ENCODE assay signal across 1 cellular context in genomic region chr7:44811093-44811492, GRCh38.
TF ChIP-seq lines count a peak whose summit lies in the region.

No MANE protein-coding gene starts in this region.

TF ChIP-seq in HepG2, 621 proteins besides CTCF, POLR2A, EP300 and RAD21:
- TF ChIP-seq HINFP (CRISPR knock-in tag; IDR thresholded peaks at IDR 0.05; ENCODE audit: low read depth): no peak
- TF ChIP-seq HNF4G (IDR thresholded peaks at IDR 0.05; ENCODE audit: borderline replicate concordance, low read depth, low read length): peak; percentile 52; the same call in 1 of the 2 replicates
- no peak for TF ChIP-seq HNF4G (CRISPR knock-in tag; IDR thresholded peaks at IDR 0.05; ENCODE audit: borderline replicate concordance, low read depth)
- peak; percentile 92 for TF ChIP-seq ARID3A (IDR thresholded peaks at IDR 0.05; ENCODE audit: low read depth, low read length)
- TF ChIP-seq CEBPG (CRISPR knock-in tag; IDR thresholded peaks at IDR 0.05): peak; percentile 69
- TF ChIP-seq IRF2 (CRISPR knock-in tag; IDR thresholded peaks at IDR 0.05): 0 out of 2 replicates have a peak, but pooled peaks have one; percentile 18
- no peak for TF ChIP-seq CENPX (CRISPR knock-in tag; IDR thresholded peaks at IDR 0.05)
- peak; percentile 93 for TF ChIP-seq JUND (CRISPR knock-in tag; IDR thresholded peaks at IDR 0.05)
- peak; percentile 82 for TF ChIP-seq CEBPB (IDR thresholded peaks at IDR 0.05; ENCODE audit: borderline replicate concordance, low read depth, low read length)
- TF ChIP-seq ZKSCAN8 (CRISPR knock-in tag; IDR thresholded peaks at IDR 0.05; ENCODE audit: borderline replicate concordance): no peak
- TF ChIP-seq POGZ (CRISPR knock-in tag; IDR thresholded peaks at IDR 0.05): no peak
- peak; percentile 74 for TF ChIP-seq SKI (IDR thresholded peaks at IDR 0.05; ENCODE audit: partially characterized antibody)
- peak; percentile 65; the same call in 1 of the 2 replicates for TF ChIP-seq THRA (CRISPR knock-in tag; IDR thresholded peaks at IDR 0.05; ENCODE audit: borderline replicate concordance)
- 0 out of 2 replicates have a peak, but pooled peaks have one; percentile 40 for TF ChIP-seq SMARCC2 (IDR thresholded peaks at IDR 0.05)
- no peak for TF ChIP-seq KDM5B (CRISPR knock-in tag; IDR thresholded peaks at IDR 0.05; ENCODE audit: borderline replicate concordance)
- TF ChIP-seq RFXANK (CRISPR knock-in tag; IDR thresholded peaks at IDR 0.05): no peak
- peak; percentile 48; the same call in 1 of the 2 replicates for TF ChIP-seq SAP130 (CRISPR knock-in tag; IDR thresholded peaks at IDR 0.05; ENCODE audit: low read depth)
- peak; percentile 49 for TF ChIP-seq ARID5B (CRISPR knock-in tag; IDR thresholded peaks at IDR 0.05)
- TF ChIP-seq ZNF501 (CRISPR knock-in tag; IDR thresholded peaks at IDR 0.05): no peak
- TF ChIP-seq ATF3 (CRISPR knock-in tag; IDR thresholded peaks at IDR 0.05): peak; percentile 91
- peak; percentile 50 for TF ChIP-seq RARA (CRISPR knock-in tag; IDR thresholded peaks at IDR 0.05)
- TF ChIP-seq NFKB2 (CRISPR knock-in tag; IDR thresholded peaks at IDR 0.05; ENCODE audit: borderline replicate concordance): no peak
- 0 out of 2 replicates have a peak, but pooled peaks have one; percentile 28 for TF ChIP-seq MIXL1 (CRISPR knock-in tag; IDR thresholded peaks at IDR 0.05)
- peak; percentile 34; the same call in 1 of the 2 replicates for TF ChIP-seq NCOR1 (IDR thresholded peaks at IDR 0.05; ENCODE audit: borderline replicate concordance, low read length)
- TF ChIP-seq FOXP1 (IDR thresholded peaks at IDR 0.05): no peak
- TF ChIP-seq FOXP1 (CRISPR knock-in tag; IDR thresholded peaks at IDR 0.05): peak; percentile 37; the same call in 1 of the 2 replicates
- peak; percentile 52; the same call in 1 of the 2 replicates for TF ChIP-seq PAXIP1 (CRISPR knock-in tag; conservative IDR thresholded peaks at IDR 0.05)
- no peak for TF ChIP-seq NR2F6 (IDR thresholded peaks at IDR 0.05)
- TF ChIP-seq NR2F6 (CRISPR knock-in tag; IDR thresholded peaks at IDR 0.05): 0 out of 2 replicates have a peak, but pooled peaks have one; percentile 6
- TF ChIP-seq FOSL1 (CRISPR knock-in tag; IDR thresholded peaks at IDR 0.05; ENCODE audit: borderline replicate concordance): peak; percentile 90
- TF ChIP-seq SALL1 (CRISPR knock-in tag; IDR thresholded peaks at IDR 0.05): peak; percentile 35; the same call in 1 of the 2 replicates
- TF ChIP-seq RXRB (CRISPR knock-in tag; IDR thresholded peaks at IDR 0.05; ENCODE audit: borderline replicate concordance): peak; percentile 70; the same call in 1 of the 2 replicates
- TF ChIP-seq MAFK (conservative IDR thresholded peaks at IDR 0.05 in 1 of 2, IDR thresholded peaks at IDR 0.05 in 1 of 2; ENCODE audit: low read length in 2 of 2): 0 out of 4 replicates have a peak, but pooled peaks of 1 of the 2 experiments have one; percentile 23
- TF ChIP-seq KDM1A (CRISPR knock-in tag; IDR thresholded peaks at IDR 0.05): no peak
- TF ChIP-seq ELF3 (CRISPR knock-in tag; IDR thresholded peaks at IDR 0.05): peak; percentile 41; the same call in 1 of the 2 replicates
- TF ChIP-seq CREM (IDR thresholded peaks at IDR 0.05): 0 out of 2 replicates have a peak, but pooled peaks have one; percentile 12
- no peak for TF ChIP-seq CREM (CRISPR knock-in tag; IDR thresholded peaks at IDR 0.05)
- 0 out of 2 replicates have a peak, but pooled peaks have one; percentile 41 for TF ChIP-seq HMG20A (CRISPR knock-in tag; IDR thresholded peaks at IDR 0.05; ENCODE audit: borderline replicate concordance)
- TF ChIP-seq HNF4A (CRISPR knock-in tag; IDR thresholded peaks at IDR 0.05): peak; percentile 59
- no peak for TF ChIP-seq LCORL (IDR thresholded peaks at IDR 0.05)
- TF ChIP-seq LCORL (CRISPR knock-in tag; IDR thresholded peaks at IDR 0.05): peak; percentile 40; the same call in 1 of the 2 replicates
- TF ChIP-seq FOSL2 (CRISPR knock-in tag; IDR thresholded peaks at IDR 0.05): peak; percentile 96
- TF ChIP-seq ZNF879 (CRISPR knock-in tag; IDR thresholded peaks at IDR 0.05): no peak
- peak; percentile 69 for TF ChIP-seq FOXA3 (CRISPR knock-in tag; IDR thresholded peaks at IDR 0.05)
- peak; percentile 28 for TF ChIP-seq TBL1XR1 (IDR thresholded peaks at IDR 0.05; ENCODE audit: borderline replicate concordance, low read length, partially characterized antibody)
- TF ChIP-seq ETV5 (CRISPR knock-in tag; IDR thresholded peaks at IDR 0.05; ENCODE audit: borderline replicate concordance): peak; percentile 36; the same call in 1 of the 2 replicates
- TF ChIP-seq TP53 (CRISPR knock-in tag; conservative IDR thresholded peaks at IDR 0.05): no peak
TF ChIP-seq in HepG2: peak in this region for 31.
